ENCODE assay signal across 15 cellular contexts in the genomic region with DNA sequence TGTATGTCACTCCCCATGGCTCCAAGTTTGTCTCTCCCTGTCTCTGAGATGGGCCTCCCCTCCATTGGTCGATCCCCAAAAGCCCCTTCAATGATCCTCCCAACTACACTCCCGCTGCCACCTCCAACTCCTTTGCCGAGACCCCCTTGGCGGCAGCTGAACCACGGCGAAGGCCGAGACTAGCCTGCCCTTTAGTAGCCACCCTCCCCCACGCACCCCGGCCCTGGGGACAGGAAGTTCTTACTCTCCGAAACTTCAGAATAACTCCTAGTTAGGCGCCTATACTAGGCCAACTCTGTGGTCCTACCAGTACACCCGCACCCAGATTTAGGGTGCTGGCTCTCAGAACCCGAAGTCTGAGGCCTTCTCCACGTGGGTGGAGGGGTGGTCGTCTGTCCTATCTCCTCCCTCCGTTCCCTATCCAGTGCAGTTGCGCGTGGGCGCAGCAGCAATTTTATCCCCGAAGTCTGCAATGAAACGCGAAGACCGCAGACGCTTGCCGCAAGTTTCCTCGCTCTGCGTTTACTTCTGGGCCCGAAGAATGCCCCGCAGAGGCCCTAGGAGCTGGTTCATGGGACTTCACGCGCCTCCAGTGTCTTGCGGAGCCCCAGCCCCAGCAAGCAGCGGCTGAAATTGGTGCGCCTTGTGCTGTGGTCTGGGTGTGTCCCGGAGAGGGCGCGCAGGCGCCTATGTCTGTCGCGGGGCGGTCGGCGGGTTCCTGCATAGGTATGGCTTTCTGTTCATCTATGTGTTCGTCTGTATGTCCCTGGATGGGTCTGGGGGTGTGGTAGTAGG.
DNase-seq lines count a peak whose midpoint lies in the region; ATAC-seq and TF ChIP-seq lines count a peak whose summit lies in the region.
"Had no signal": no experiment of that assay in that cellular context is flagged by ENCODE, and none has a peak within 500 bp of the region (broad histone marks: within the 10 kb centered on the region; RNA-seq: fewer than 3 reads in every experiment).

No MANE protein-coding gene starts in this region.

- intact Hi-C loops in thyroid gland (cut with DNase I) = no loop called here

- ATAC-seq in GM21717 (IDR thresholded peaks at IDR 0.05; ENCODE audit: unreplicated experiment) = no peak

- H3K27ac ChIP-seq in thyroid gland = no peak overlapping the region
- H3K27ac ChIP-seq: adrenal gland had no signal

- H3K9me3 Mint-ChIP-seq in brain (peaks cover 0 to 6% (median 0%) of the 10 kb centered on the region in 5 experiments), nephron progenitor cell (no peaks in the 10 kb centered on the region)
- H3K9me3 Mint-ChIP-seq: mesothelial cell of epicardium had no signal

- no peak for TF ChIP-seq CTCF in brain (conservative IDR thresholded peaks at IDR 0.05)
- no peak for TF ChIP-seq CTCF in nephron progenitor cell (IDR thresholded peaks at IDR 0.05)
- no peak for TF ChIP-seq CTCF in thyroid gland (IDR thresholded peaks at IDR 0.05)

- H3K27me3 ChIP-seq in H7 (ENCODE audit: control insufficient read depth, insufficient read depth, low read length) (peaks cover 93% of the 10 kb centered on the region), thyroid gland (peaks cover 35% of the 10 kb centered on the region)

- H3K4me1 Mint-ChIP-seq in brain (peaks cover 32% of the 10 kb centered on the region), nephron progenitor cell (peaks cover 48% of the 10 kb centered on the region)

- no peak for TF ChIP-seq POLR2A in thyroid gland (IDR thresholded peaks at IDR 0.05)

- 7 to 8% methylated on average over 44 of the region's 44 CpGs for WGBS in thyroid gland, 2 donors

- peaks cover 88% of the 10 kb centered on the region for H3K27me3 Mint-ChIP-seq in brain
- peaks cover 20% of the 10 kb centered on the region for H3K27me3 Mint-ChIP-seq in nephron progenitor cell (ENCODE audit: low read depth, poor library complexity)

- no peaks in the 10 kb centered on the region for H3K9me3 ChIP-seq in thyroid gland
- H3K9me3 ChIP-seq: adrenal gland, BE2C, SK-N-SH had no signal

- H3K4me3 Mint-ChIP-seq in brain (peak overlapping the region; percentile 44 to 76 (median 54)), nephron progenitor cell (peak overlapping the region; percentile 79)

- no peaks in the 10 kb centered on the region for H3K36me3 Mint-ChIP-seq in brain
- H3K36me3 Mint-ChIP-seq in nephron progenitor cell (ENCODE audit: low read depth) = no peaks in the 10 kb centered on the region
- H3K36me3 Mint-ChIP-seq: mesothelial cell of epicardium had no signal

- H3K36me3 ChIP-seq in H7 (replicated peaks; ENCODE audit: control insufficient read depth, insufficient read depth, low read length) (no peaks in the 10 kb centered on the region), thyroid gland (no peaks in the 10 kb centered on the region)
- H3K36me3 ChIP-seq: adrenal gland, BE2C had no signal

- peaks cover 22 to 43% of the 10 kb centered on the region in 2 donors for H3K4me1 ChIP-seq in thyroid gland
- H3K4me1 ChIP-seq: BE2C had no signal

- DNase-seq in CD1c-positive myeloid dendritic cell (ENCODE audit: extremely low spot score) (peak; percentile 4), H7 (peak; percentile 75), nephron progenitor cell (peak; percentile 54), thyroid gland (no peak), SIG-M5 (lab: John Stamatoyannopoulos, UW) (no peak), hypothalamus (lab: John Stamatoyannopoulos, UW) (no peak)
- DNase-seq: BE2C; NCI-H345; stimulated activated CD4-positive, alpha-beta T cell treated with anti-CD3 and anti-CD28 coated beads, Interleukin-4, amount 100 ng/mL, for 1 hour; stimulated activated naive CD4-positive, alpha-beta T cell treated with Interleukin-2 at 50 U/mL for 16 hours had no signal

- H3K27ac Mint-ChIP-seq in brain (no peak overlapping the region), nephron progenitor cell (no peak overlapping the region)
- H3K27ac Mint-ChIP-seq: mesothelial cell of epicardium had no signal

- no peak overlapping the region for H3K4me3 ChIP-seq in H7 (ENCODE audit: insufficient read depth, low read depth, low read length)
- no peak overlapping the region for H3K4me3 ChIP-seq in thyroid gland (replicated peaks in 1 of 3)

Comparison
In these comparisons a context has a peak if more than half of its experiments do, and no peak if none do; other contexts are left out.
1. DNase-seq: peak in CD1c-positive myeloid dendritic cell (single experiment), H7 (single experiment) and nephron progenitor cell (single experiment); none in thyroid gland (0 of 2), SIG-M5 (single experiment) and hypothalamus (0 of 51).